Comparison of ENCODE assay signal across 1 cellular context in genomic region chr2:218396688-218397501, GRCh38.
TF ChIP-seq lines count a peak whose summit lies in the region.

No MANE protein-coding gene starts in this region.

TF ChIP-seq in HepG2, 621 proteins besides CTCF, POLR2A, EP300 and RAD21 (continued from another document and continues in another):
- no peak for TF ChIP-seq ZMAT5 (CRISPR knock-in tag; IDR thresholded peaks at IDR 0.05; ENCODE audit: borderline replicate concordance, low read depth)
- no peak for TF ChIP-seq ZNF709 (CRISPR knock-in tag; IDR thresholded peaks at IDR 0.05)
- no peak for TF ChIP-seq CBX2 (IDR thresholded peaks at IDR 0.05; ENCODE audit: low read depth, low read length)
- TF ChIP-seq CBX2 (CRISPR knock-in tag; IDR thresholded peaks at IDR 0.05; ENCODE audit: low read depth) = 0 out of 2 replicates have a peak, but pooled peaks have one; percentile 71
- no peak for TF ChIP-seq TFDP2 (CRISPR knock-in tag; IDR thresholded peaks at IDR 0.05)
- peak; percentile 39 for TF ChIP-seq ZNF687 (CRISPR knock-in tag; IDR thresholded peaks at IDR 0.05)
- peak; percentile 89; the same call in 1 of the 2 replicates for TF ChIP-seq ZNF354B (CRISPR knock-in tag; IDR thresholded peaks at IDR 0.05)
- TF ChIP-seq BCLAF1 (IDR thresholded peaks at IDR 0.05) = no peak
- TF ChIP-seq SPEN (CRISPR knock-in tag; IDR thresholded peaks at IDR 0.05; ENCODE audit: low read depth) = peak; percentile 61
- TF ChIP-seq FOXK2 (IDR thresholded peaks at IDR 0.05) = no peak
- peak; percentile 14 for TF ChIP-seq ZNF407 (CRISPR knock-in tag; IDR thresholded peaks at IDR 0.05; ENCODE audit: not compliant biosample characterization)
- TF ChIP-seq E2F1 (CRISPR knock-in tag; IDR thresholded peaks at IDR 0.05) = no peak
- TF ChIP-seq ZBTB7B (CRISPR knock-in tag; IDR thresholded peaks at IDR 0.05) = peak; percentile 61
- no peak for TF ChIP-seq ZKSCAN8 (CRISPR knock-in tag; IDR thresholded peaks at IDR 0.05; ENCODE audit: borderline replicate concordance)
- peak; percentile 64 for TF ChIP-seq AGO2 (optimal IDR thresholded peaks at IDR 0.05; ENCODE audit: low read depth, low read length)
- TF ChIP-seq POLR2AphosphoS5 (IDR thresholded peaks at IDR 0.05; ENCODE audit: low read depth, low read length) = peak; percentile 61
- TF ChIP-seq SATB2 (CRISPR knock-in tag; IDR thresholded peaks at IDR 0.05) = 0 out of 2 replicates have a peak, but pooled peaks have one; percentile 3
- TF ChIP-seq HINFP (CRISPR knock-in tag; IDR thresholded peaks at IDR 0.05; ENCODE audit: low read depth) = 0 out of 2 replicates have a peak, but pooled peaks have one; percentile 37
- no peak for TF ChIP-seq ZSCAN25 (CRISPR knock-in tag; IDR thresholded peaks at IDR 0.05)
- TF ChIP-seq ZNF326 (CRISPR knock-in tag; IDR thresholded peaks at IDR 0.05; ENCODE audit: borderline replicate concordance) = peak; percentile 68; the same call in 1 of the 2 replicates
- peak; percentile 69; the same call in 1 of the 2 replicates for TF ChIP-seq SKIL (CRISPR knock-in tag; IDR thresholded peaks at IDR 0.05; ENCODE audit: borderline replicate concordance)
- peak; percentile 99 for TF ChIP-seq TFAP4 (IDR thresholded peaks at IDR 0.05; ENCODE audit: borderline replicate concordance, low read depth)
- peak; percentile 18 for TF ChIP-seq ZNF564 (CRISPR knock-in tag; IDR thresholded peaks at IDR 0.05)
- TF ChIP-seq ATF2 (CRISPR knock-in tag; IDR thresholded peaks at IDR 0.05) = no peak
- no peak for TF ChIP-seq IKZF4 (CRISPR knock-in tag; IDR thresholded peaks at IDR 0.05; ENCODE audit: borderline replicate concordance, low read depth, not compliant biosample characterization)
- 0 out of 2 replicates have a peak, but pooled peaks have one; percentile 22 for TF ChIP-seq ZNF850 (CRISPR knock-in tag; conservative IDR thresholded peaks at IDR 0.05)
- no peak for TF ChIP-seq FOXA1 (IDR thresholded peaks at IDR 0.05)
- TF ChIP-seq FOXA1 (CRISPR knock-in tag; IDR thresholded peaks at IDR 0.05) = peak; percentile 91
